In the genomic region with DNA sequence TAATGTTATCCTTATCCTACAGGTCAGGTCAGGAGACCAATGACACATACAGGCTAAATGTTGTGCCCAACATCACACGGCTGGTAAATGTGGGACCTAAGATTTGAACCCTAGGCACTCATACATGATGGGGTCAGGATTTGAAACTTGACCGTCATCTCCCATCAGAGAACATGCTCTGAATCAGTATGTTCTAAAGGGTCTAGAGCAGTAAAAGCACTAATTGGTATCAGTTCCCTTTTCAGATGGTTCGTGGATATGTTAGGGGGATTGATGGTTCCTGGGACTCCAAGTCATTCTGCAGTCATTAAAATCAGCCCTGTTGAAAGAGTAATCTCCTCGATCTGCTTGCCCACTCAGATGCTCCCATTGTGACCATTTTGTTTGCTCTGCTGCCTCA, we compare ENCODE assay signal across 14 cellular contexts.
DNase-seq lines count a peak whose midpoint lies in the region; ATAC-seq and TF ChIP-seq lines count a peak whose summit lies in the region.
"Had no signal": no experiment of that assay in that cellular context is flagged by ENCODE, and none has a peak within 500 bp of the region (broad histone marks: within the 10 kb centered on the region; RNA-seq: fewer than 3 reads in every experiment).

No MANE protein-coding gene starts in this region.

- H3K9me3 ChIP-seq in CD4-positive, alpha-beta T cell (ENCODE audit: control insufficient read depth, low read length) = no peaks in the 10 kb centered on the region
- peaks cover 13% of the 10 kb centered on the region for H3K9me3 ChIP-seq in endodermal cell (ENCODE audit: control insufficient read depth, low read length)
- no peaks in the 10 kb centered on the region for H3K9me3 ChIP-seq in Caco-2
- H3K9me3 ChIP-seq: prostate gland had no signal

- no peak overlapping the region for H3K9ac ChIP-seq in endodermal cell (ENCODE audit: extremely low read depth, low read length, poor library complexity, severe bottlenecking)

- no peak for TF ChIP-seq CTCF in CD4-positive, alpha-beta T cell (IDR thresholded peaks at IDR 0.05)
- TF ChIP-seq CTCF in endodermal cell (conservative IDR thresholded peaks at IDR 0.05) = no peak
- TF ChIP-seq CTCF in Caco-2 (IDR thresholded peaks at IDR 0.05; ENCODE audit: insufficient read depth in 1 of 2, low read depth in 1 of 2, low read length in 1 of 2, severe bottlenecking in 1 of 2, unreplicated experiment in 1 of 2) = no peak

- no peak for ATAC-seq in CD4-positive, alpha-beta T cell (ENCODE audit: poor library complexity)
- ATAC-seq in GM18909 (IDR thresholded peaks at IDR 0.05; ENCODE audit: poor library complexity, unreplicated experiment) = peak; percentile 51
- peak; percentile 37 for ATAC-seq in HG02798 (IDR thresholded peaks at IDR 0.05; ENCODE audit: poor library complexity, unreplicated experiment)

- no peak overlapping the region for H3K27ac ChIP-seq in CD4-positive, alpha-beta T cell (ENCODE audit: low read depth, low read length)
- no peak overlapping the region for H3K27ac ChIP-seq in endodermal cell (ENCODE audit: low read depth, low read length)
- H3K27ac ChIP-seq: epithelial cell of prostate, prostate gland had no signal

- WGBS in endodermal cell (ENCODE audit: insufficient coverage in 1 of 2, insufficient read length in 1 of 2), 2 experiments = 87 to 95% methylated on average over 4 of the region's 4 CpGs

- H3K27me3 Mint-ChIP-seq in CD4-positive, alpha-beta T cell = no peaks in the 10 kb centered on the region
- H3K27me3 Mint-ChIP-seq in endodermal cell (ENCODE audit: insufficient read depth) (peaks cover 2% of the 10 kb centered on the region), Caco-2 (ENCODE audit: insufficient read depth, unreplicated experiment) (no peaks in the 10 kb centered on the region)

- H3K4me1 ChIP-seq in endodermal cell (ENCODE audit: control insufficient read depth, insufficient read depth, low read length) = no peaks in the 10 kb centered on the region
- no peaks in the 10 kb centered on the region for H3K4me1 ChIP-seq in Caco-2
- H3K4me1 ChIP-seq: prostate gland had no signal

- H3K4me3 ChIP-seq in endodermal cell (ENCODE audit: low read length) (no peak overlapping the region), Caco-2 (ENCODE audit: low read depth, low read length) (no peak overlapping the region)
- H3K4me3 ChIP-seq: prostate gland had no signal

- no peak overlapping the region for H3K4me3 Mint-ChIP-seq in CD4-positive, alpha-beta T cell
- H3K4me3 Mint-ChIP-seq in endodermal cell = no peak overlapping the region
- H3K4me3 Mint-ChIP-seq in Caco-2 (ENCODE audit: unreplicated experiment) = no peak overlapping the region
- H3K4me3 Mint-ChIP-seq: activated T-helper 1 cell treated with anti-CD3 and anti-CD28 coated beads, Interleukin-12 subunit alpha, Interleukin-12 subunit beta, Interleukin-2, Interleukin-4 antibody, amounts not matched to agents 30 ng/mL and 10 ng/mL and 1 ng/mL, durations not matched to agents 14 hours and 24 hours and 36 hours had no signal

- intact Hi-C loops in CD4-positive, alpha-beta T cell (cut with DNase I, micrococcal nuclease) = loop anchor here in 1 of 2 experiments (5.0 kb wide), 2 partner anchors 61 to 1011 kb away; no protein-coding TSS in a partner anchor
- intact Hi-C loops in Caco-2 (cut with micrococcal nuclease; ENCODE audit: unreplicated experiment) = loop anchor here (10.0 kb wide), 1 partner anchor 378 kb away; no protein-coding TSS in a partner anchor

- CTCF ChIA-PET in CD4-positive, alpha-beta T cell (lab: Charles Lee) = no interaction called here
- CTCF ChIA-PET in Caco-2 (lab: Charles Lee) = interaction anchor here (2.2 to 4.5 kb wide), 2 partner anchors 11 to 133 kb away, joined by 15 to 32 read pairs; no protein-coding TSS in a partner anchor

- H3K36me3 ChIP-seq in endodermal cell (ENCODE audit: control insufficient read depth, insufficient read depth, low read length) = no peaks in the 10 kb centered on the region
- H3K36me3 ChIP-seq in Caco-2 (ENCODE audit: control insufficient read depth, insufficient read depth, low read length) = no peaks in the 10 kb centered on the region
- H3K36me3 ChIP-seq: prostate gland had no signal

- POLR2A ChIA-PET in CD4-positive, alpha-beta T cell (lab: Charles Lee) = no interaction called here
- POLR2A ChIA-PET in Caco-2 (lab: Charles Lee) = no interaction called here

- H3K27me3 ChIP-seq in CD4-positive, alpha-beta T cell (ENCODE audit: control insufficient read depth, insufficient read depth, low read length) = no peaks in the 10 kb centered on the region
- H3K27me3 ChIP-seq in endodermal cell (ENCODE audit: control insufficient read depth, insufficient read depth, low read length, poor library complexity, severe bottlenecking) (no peaks in the 10 kb centered on the region), Caco-2 (replicated peaks; ENCODE audit: control insufficient read depth, insufficient read depth, low read length) (no peaks in the 10 kb centered on the region)

- no peaks in the 10 kb centered on the region for H3K9me3 Mint-ChIP-seq in CD4-positive, alpha-beta T cell
- H3K9me3 Mint-ChIP-seq in endodermal cell (peaks cover 14% of the 10 kb centered on the region), Caco-2 (ENCODE audit: unreplicated experiment) (no peaks in the 10 kb centered on the region)
- H3K9me3 Mint-ChIP-seq: activated T-helper 1 cell treated with anti-CD3 and anti-CD28 coated beads, Interleukin-12 subunit alpha, Interleukin-12 subunit beta, Interleukin-2, Interleukin-4 antibody, amounts not matched to agents 30 ng/mL and 10 ng/mL and 1 ng/mL, durations not matched to agents 14 hours and 24 hours and 36 hours had no signal

- peaks cover 3% of the 10 kb centered on the region for H3K36me3 Mint-ChIP-seq in CD4-positive, alpha-beta T cell (ENCODE audit: low read depth)
- H3K36me3 Mint-ChIP-seq in endodermal cell (ENCODE audit: low read depth) (no peaks in the 10 kb centered on the region), Caco-2 (ENCODE audit: insufficient read depth, unreplicated experiment) (no peaks in the 10 kb centered on the region)

- DNase-seq in CD4-positive, alpha-beta T cell = no peak
- DNase-seq in MV-4-11 (lab: John Stamatoyannopoulos, UW) = peak; percentile 58
- no peak for DNase-seq in endodermal cell
- no peak for DNase-seq in Caco-2
- DNase-seq in anterior cingulate cortex (lab: John Stamatoyannopoulos, UW) = no peak
- no peak for DNase-seq in iPS-NIHi7 (ENCODE audit: extremely low spot score)
- DNase-seq: mammary epithelial cell, NCI-H510A, SHP77 had no signal

- no TSS peak for BruUV-seq in Caco-2 (replicated peaks; lab: Mats Ljungman, UMichigan)

- peak overlapping the region; percentile 1 for H3K27ac Mint-ChIP-seq in CD4-positive, alpha-beta T cell
- H3K27ac Mint-ChIP-seq in endodermal cell (no peak overlapping the region), Caco-2 (ENCODE audit: unreplicated experiment) (no peak overlapping the region)

- peaks cover 65% of the 10 kb centered on the region for H3K4me1 Mint-ChIP-seq in CD4-positive, alpha-beta T cell (ENCODE audit: low read depth)
- peaks cover 8% of the 10 kb centered on the region for H3K4me1 Mint-ChIP-seq in endodermal cell
- peaks cover 12% of the 10 kb centered on the region for H3K4me1 Mint-ChIP-seq in Caco-2 (ENCODE audit: low read depth, unreplicated experiment)
